Comparison of ENCODE assay signal across 27 cellular contexts in genomic region chr3:129035360-129036233, GRCh38. TPM values are rescaled to one million over a fixed set of nuclear protein-coding genes. Genes with fewer than 3 reads are reported as not detected.
A peak's percentile ranks its signal among the peaks of the same experiment; 100 is the strongest.
DNase-seq lines count a peak whose midpoint lies in the region; TF ChIP-seq lines count a peak whose summit lies in the region.
"Had no signal": no experiment of that assay in that cellular context is flagged by ENCODE, and none has a peak within 500 bp of the region (broad histone marks: within the 10 kb centered on the region; RNA-seq: fewer than 3 reads in every experiment).

No MANE protein-coding gene starts in this region.

- H3K27me3 Mint-ChIP-seq in activated naive CD4-positive, alpha-beta T cell treated with anti-CD3 and anti-CD28 coated beads, Interleukin-2, amount 10 ng/mL, durations not matched to agents 7 days and 5 days = peaks cover 52% of the 10 kb centered on the region
- H3K27me3 Mint-ChIP-seq in activated naive CD4-positive, alpha-beta T cell treated with anti-CD3 and anti-CD28 coated beads for 36 hours (ENCODE audit: low read depth) = peaks cover 1% of the 10 kb centered on the region
- peaks cover 6% of the 10 kb centered on the region for H3K27me3 Mint-ChIP-seq in endodermal cell (ENCODE audit: insufficient read depth)

- no peak overlapping the region for H3K18ac ChIP-seq in trophoblast cell (ENCODE audit: low read length)

- no peaks in the 10 kb centered on the region for H3K79me2 ChIP-seq in trophoblast cell (ENCODE audit: control insufficient read depth, insufficient read depth, low read length, poor library complexity)

- DNase-seq in activated naive CD4-positive, alpha-beta T cell treated with anti-CD3 and anti-CD28 coated beads, Interleukin-2, amount 10 ng/mL, durations not matched to agents 7 days and 5 days = peak; percentile 38
- no peak for DNase-seq in activated naive CD4-positive, alpha-beta T cell treated with anti-CD3 and anti-CD28 coated beads for 36 hours
- peak; percentile 32 for DNase-seq in Jurkat, Clone E6-1 (ENCODE audit: low read depth, low spot score)
- DNase-seq in endodermal cell (peak; percentile 26), trophoblast cell (no peak), C1 segment of cervical spinal cord (lab: John Stamatoyannopoulos, UW) (no peak), GM13976 (ENCODE audit: low spot score) (no peak), amniotic stem cell (lab: John Stamatoyannopoulos, UW) (no peak)
- DNase-seq: activated B cell treated with CpG ODN at 0.5 μM for 24 hours; activated CD4-positive, alpha-beta T cell treated with anti-CD3 and anti-CD28 coated beads, Interleukin-2, amount 50 U/mL, for 4 hours; activated CD8-positive, alpha-beta memory T cell treated with anti-CD3 and anti-CD28 coated beads, Interleukin-2, amount 50 U/mL, for 4 hours; activated gamma-delta T cell; brain microvascular endothelial cell; left lung; natural killer cell; NCI-H1048; NCI-H1694 treated with DMSO at 0.1 percent for 48 hours; NCI-H524 treated with DMSO at 0.1 percent for 48 hours; PC-9; retina; SHP77; transverse colon had no signal

- no peak overlapping the region for H3K9ac ChIP-seq in endodermal cell (ENCODE audit: extremely low read depth, low read length, poor library complexity, severe bottlenecking)
- no peak overlapping the region for H3K9ac ChIP-seq in trophoblast cell (ENCODE audit: low read length)

- H3K4me2 ChIP-seq in trophoblast cell (ENCODE audit: low read length) = no peak overlapping the region
- H3K4me2 ChIP-seq: PC-9, smooth muscle cell had no signal

- no peak overlapping the region for H2BK120ac ChIP-seq in trophoblast cell (ENCODE audit: insufficient read depth, low read length, poor library complexity)

- H3K9me3 ChIP-seq in endodermal cell (ENCODE audit: control insufficient read depth, low read length) (no peaks in the 10 kb centered on the region), trophoblast cell (ENCODE audit: insufficient read depth, low read depth, low read length) (peaks cover 3% of the 10 kb centered on the region)
- H3K9me3 ChIP-seq: left lung, ovary, transverse colon had no signal

- no peak overlapping the region for H4K91ac ChIP-seq in trophoblast cell (ENCODE audit: low read depth, low read length)

- peak overlapping the region; percentile 2 for H3K27ac Mint-ChIP-seq in activated naive CD4-positive, alpha-beta T cell treated with anti-CD3 and anti-CD28 coated beads, Interleukin-2, amount 10 ng/mL, durations not matched to agents 7 days and 5 days
- no peak overlapping the region for H3K27ac Mint-ChIP-seq in activated naive CD4-positive, alpha-beta T cell treated with anti-CD3 and anti-CD28 coated beads for 36 hours
- H3K27ac Mint-ChIP-seq in endodermal cell = no peak overlapping the region
- H3K27ac Mint-ChIP-seq: activated B cell treated with CpG ODN at 0.5 μM for 24 hours, mesothelial cell of epicardium, natural killer cell had no signal

- no peak overlapping the region for H3K4ac ChIP-seq in trophoblast cell (ENCODE audit: low read depth, low read length)

- no peaks in the 10 kb centered on the region for H3K36me3 Mint-ChIP-seq in activated naive CD4-positive, alpha-beta T cell treated with anti-CD3 and anti-CD28 coated beads, Interleukin-2, amount 10 ng/mL, durations not matched to agents 7 days and 5 days
- H3K36me3 Mint-ChIP-seq in activated naive CD4-positive, alpha-beta T cell treated with anti-CD3 and anti-CD28 coated beads for 36 hours (ENCODE audit: low read depth) = no peaks in the 10 kb centered on the region
- no peaks in the 10 kb centered on the region for H3K36me3 Mint-ChIP-seq in endodermal cell (ENCODE audit: low read depth)
- H3K36me3 Mint-ChIP-seq: mesothelial cell of epicardium, natural killer cell had no signal

- H3K14ac ChIP-seq in trophoblast cell (ENCODE audit: low read length) = no peak overlapping the region

- H4K8ac ChIP-seq in trophoblast cell (ENCODE audit: low read depth, low read length) = no peak overlapping the region

- H4K12ac ChIP-seq in trophoblast cell (ENCODE audit: low read depth, low read length) = no peak overlapping the region

- no peak overlapping the region for H2BK5ac ChIP-seq in trophoblast cell (ENCODE audit: low read depth, low read length, poor library complexity)

- CTCF ChIA-PET in activated naive CD4-positive, alpha-beta T cell treated with anti-CD3 and anti-CD28 coated beads, Interleukin-2, amount 10 ng/mL, durations not matched to agents 7 days and 5 days (lab: Charles Lee) = interaction anchor here (2.5 kb wide), 1 partner anchor 18 kb away, joined by 11 read pairs; no protein-coding TSS in a partner anchor
- CTCF ChIA-PET in activated naive CD4-positive, alpha-beta T cell treated with anti-CD3 and anti-CD28 coated beads for 36 hours (lab: Charles Lee) = interaction anchor here (2.7 kb wide), 1 partner anchor 8 kb away, joined by 17 read pairs; no protein-coding TSS in a partner anchor

- H3K27me3 ChIP-seq in endodermal cell (ENCODE audit: control insufficient read depth, insufficient read depth, low read length, poor library complexity, severe bottlenecking) = no peaks in the 10 kb centered on the region
- H3K27me3 ChIP-seq in trophoblast cell (ENCODE audit: insufficient read depth, low read length) = no peaks in the 10 kb centered on the region
- H3K27me3 ChIP-seq: left lung, ovary, transverse colon had no signal

- no peaks in the 10 kb centered on the region for H3K79me1 ChIP-seq in trophoblast cell (ENCODE audit: low read length)

- no peak overlapping the region for H3K23ac ChIP-seq in trophoblast cell (ENCODE audit: low read length)

- H2AK5ac ChIP-seq in trophoblast cell (ENCODE audit: low read length) = no peak overlapping the region

- H3K4me3 Mint-ChIP-seq in activated naive CD4-positive, alpha-beta T cell treated with anti-CD3 and anti-CD28 coated beads, Interleukin-2, amount 10 ng/mL, durations not matched to agents 7 days and 5 days = no peak overlapping the region
- no peak overlapping the region for H3K4me3 Mint-ChIP-seq in activated naive CD4-positive, alpha-beta T cell treated with anti-CD3 and anti-CD28 coated beads for 36 hours
- no peak overlapping the region for H3K4me3 Mint-ChIP-seq in endodermal cell
- H3K4me3 Mint-ChIP-seq: activated B cell treated with CpG ODN at 0.5 μM for 24 hours, mesothelial cell of epicardium, natural killer cell had no signal

- no peak overlapping the region for H2AFZ ChIP-seq in trophoblast cell (ENCODE audit: insufficient read depth, low read length, poor library complexity)
- H2AFZ ChIP-seq: PC-9 had no signal

- TF ChIP-seq CTCF in endodermal cell (conservative IDR thresholded peaks at IDR 0.05) = no peak
- TF ChIP-seq CTCF in GM13976 (IDR thresholded peaks at IDR 0.05; ENCODE audit: borderline replicate concordance, control extremely low read depth, extremely low read depth, insufficient read depth, missing control alignments) = no peak

- 92 to 94% methylated on average over 10 to 11 of the region's 11 CpGs for WGBS in endodermal cell (ENCODE audit: insufficient coverage in 1 of 2, insufficient read length in 1 of 2), 2 experiments
- WGBS in trophoblast cell (ENCODE audit: extremely low coverage, insufficient coverage, insufficient read length) = no CpG with 5 or more reads among the region's 11 CpGs

- H3K4me3 ChIP-seq in Jurkat, Clone E6-1 (ENCODE audit: low read length) = no peak overlapping the region
- H3K4me3 ChIP-seq in endodermal cell (ENCODE audit: low read length) (no peak overlapping the region), trophoblast cell (ENCODE audit: low read depth, low read length) (peak overlapping the region; percentile 7)
- H3K4me3 ChIP-seq: left lung, ovary, PC-9, smooth muscle cell, transverse colon had no signal

- no peak overlapping the region for H3K27ac ChIP-seq in endodermal cell (ENCODE audit: low read depth, low read length)
- H3K27ac ChIP-seq in trophoblast cell (ENCODE audit: low read depth, low read length) = no peak overlapping the region
- H3K27ac ChIP-seq: brain microvascular endothelial cell, left lung, ovary, PC-9, transverse colon had no signal

- H3K9me3 Mint-ChIP-seq in activated naive CD4-positive, alpha-beta T cell treated with anti-CD3 and anti-CD28 coated beads, Interleukin-2, amount 10 ng/mL, durations not matched to agents 7 days and 5 days = no peaks in the 10 kb centered on the region
- no peaks in the 10 kb centered on the region for H3K9me3 Mint-ChIP-seq in activated naive CD4-positive, alpha-beta T cell treated with anti-CD3 and anti-CD28 coated beads for 36 hours
- H3K9me3 Mint-ChIP-seq in endodermal cell = no peaks in the 10 kb centered on the region
- H3K9me3 Mint-ChIP-seq: activated B cell treated with CpG ODN at 0.5 μM for 24 hours, mesothelial cell of epicardium, natural killer cell had no signal

- no peak overlapping the region for H2BK12ac ChIP-seq in trophoblast cell (ENCODE audit: low read length)

- peaks cover 18% of the 10 kb centered on the region for H3K4me1 Mint-ChIP-seq in activated naive CD4-positive, alpha-beta T cell treated with anti-CD3 and anti-CD28 coated beads, Interleukin-2, amount 10 ng/mL, durations not matched to agents 7 days and 5 days
- H3K4me1 Mint-ChIP-seq in activated naive CD4-positive, alpha-beta T cell treated with anti-CD3 and anti-CD28 coated beads for 36 hours (ENCODE audit: low read depth) = peaks cover 16% of the 10 kb centered on the region
- H3K4me1 Mint-ChIP-seq in endodermal cell = peaks cover 10% of the 10 kb centered on the region
- H3K4me1 Mint-ChIP-seq: activated B cell treated with CpG ODN at 0.5 μM for 24 hours had no signal

- in situ Hi-C loops in GM13976 (cut with MboI; ENCODE audit: low sequenced_read_pairs, unreplicated experiment) = no loop called here

- intact Hi-C loops in activated naive CD4-positive, alpha-beta T cell treated with anti-CD3 and anti-CD28 coated beads for 36 hours (cut with micrococcal nuclease) = no loop called here

- H3K36me3 ChIP-seq in endodermal cell (ENCODE audit: control insufficient read depth, insufficient read depth, low read length) (no peaks in the 10 kb centered on the region), trophoblast cell (ENCODE audit: control insufficient read depth in 1 of 2, insufficient read depth in 2 of 2, low read length in 2 of 2) (no peaks in the 10 kb centered on the region)
- H3K36me3 ChIP-seq: brain microvascular endothelial cell, left lung, ovary, transverse colon had no signal

- no peaks in the 10 kb centered on the region for H3K4me1 ChIP-seq in endodermal cell (ENCODE audit: control insufficient read depth, insufficient read depth, low read length)
- H3K4me1 ChIP-seq in trophoblast cell (ENCODE audit: control insufficient read depth in 1 of 2, insufficient read depth in 2 of 2, low read length in 2 of 2) = no peaks in the 10 kb centered on the region
- H3K4me1 ChIP-seq: left lung, transverse colon had no signal

RNA-seq across cellular contexts. Expression of gene GP9, which starts 25.0 kb away (rescaled TPM):
- not detected for total RNA-seq in activated naive CD4-positive, alpha-beta T cell treated with anti-CD3 and anti-CD28 coated beads for 36 hours
- not detected for polyA plus RNA-seq in Jurkat, Clone E6-1 (2012; ENCODE audit: insufficient read depth, insufficient read length)
- not detected for total RNA-seq in endodermal cell
- not detected for polyA plus RNA-seq in endodermal cell (2013, experiment 1 of 2)
- polyA plus RNA-seq in endodermal cell (2013, experiment 2 of 2) = not detected
- not detected in 2 replicates for polyA plus RNA-seq in trophoblast cell (2013)
- total RNA-seq: A673, activated B cell treated with CpG ODN at 0.5 μM for 24 hours, glomerular endothelial cell, mesothelial cell of epicardium, ovary, PC-9, smooth muscle cell had no signal
- polyA plus RNA-seq: ovary, smooth muscle cell had no signal

RNA-seq across cellular contexts. Expression of gene EFCC1, which starts 34.5 kb away (rescaled TPM):
- total RNA-seq in activated naive CD4-positive, alpha-beta T cell treated with anti-CD3 and anti-CD28 coated beads for 36 hours = under 1 TPM; 0.10 to 0.20 TPM
- not detected for polyA plus RNA-seq in Jurkat, Clone E6-1 (2012; ENCODE audit: insufficient read depth, insufficient read length)
- total RNA-seq in endodermal cell = under 1 TPM; 0.31 to 0.93 TPM
- 26.5 TPM for polyA plus RNA-seq in endodermal cell (2013, experiment 1 of 2)
- 23.8 TPM for polyA plus RNA-seq in endodermal cell (2013, experiment 2 of 2)
- polyA plus RNA-seq in trophoblast cell (2013) = not detected in 2 replicates
- total RNA-seq: A673, activated B cell treated with CpG ODN at 0.5 μM for 24 hours, smooth muscle cell had no signal

RNA-seq across cellular contexts. Expression of gene CFAP92, which starts 41.7 kb away (rescaled TPM):
- under 1 TPM; 0.32 to 0.48 TPM for total RNA-seq in activated naive CD4-positive, alpha-beta T cell treated with anti-CD3 and anti-CD28 coated beads for 36 hours
- polyA plus RNA-seq in Jurkat, Clone E6-1 (2012; ENCODE audit: insufficient read depth, insufficient read length) = 0.54 TPM
- 1 to 10 TPM; 1.3 to 3.0 TPM for total RNA-seq in endodermal cell
- 11.9 TPM for polyA plus RNA-seq in endodermal cell (2013, experiment 1 of 2)
- polyA plus RNA-seq in endodermal cell (2013, experiment 2 of 2) = 13.2 TPM
- 0.10 and 0.15 TPM in 2 replicates for polyA plus RNA-seq in trophoblast cell (2013)
- total RNA-seq: A673, activated B cell treated with CpG ODN at 0.5 μM for 24 hours had no signal

Comparison
In these comparisons a context has a peak if more than half of its experiments do, and no peak if none do; other contexts are left out.
1. DNase-seq: peak in activated naive CD4-positive, alpha-beta T cell treated with anti-CD3 and anti-CD28 coated beads, Interleukin-2, amount 10 ng/mL, durations not matched to agents 7 days and 5 days (single experiment), Jurkat, Clone E6-1 (single experiment) and endodermal cell (single experiment); none in activated naive CD4-positive, alpha-beta T cell treated with anti-CD3 and anti-CD28 coated beads for 36 hours (single experiment), trophoblast cell (0 of 2), C1 segment of cervical spinal cord (0 of 14), GM13976 (single experiment) and amniotic stem cell (single experiment).